ENCODE assay signal across 1 cellular context in the genomic region with DNA sequence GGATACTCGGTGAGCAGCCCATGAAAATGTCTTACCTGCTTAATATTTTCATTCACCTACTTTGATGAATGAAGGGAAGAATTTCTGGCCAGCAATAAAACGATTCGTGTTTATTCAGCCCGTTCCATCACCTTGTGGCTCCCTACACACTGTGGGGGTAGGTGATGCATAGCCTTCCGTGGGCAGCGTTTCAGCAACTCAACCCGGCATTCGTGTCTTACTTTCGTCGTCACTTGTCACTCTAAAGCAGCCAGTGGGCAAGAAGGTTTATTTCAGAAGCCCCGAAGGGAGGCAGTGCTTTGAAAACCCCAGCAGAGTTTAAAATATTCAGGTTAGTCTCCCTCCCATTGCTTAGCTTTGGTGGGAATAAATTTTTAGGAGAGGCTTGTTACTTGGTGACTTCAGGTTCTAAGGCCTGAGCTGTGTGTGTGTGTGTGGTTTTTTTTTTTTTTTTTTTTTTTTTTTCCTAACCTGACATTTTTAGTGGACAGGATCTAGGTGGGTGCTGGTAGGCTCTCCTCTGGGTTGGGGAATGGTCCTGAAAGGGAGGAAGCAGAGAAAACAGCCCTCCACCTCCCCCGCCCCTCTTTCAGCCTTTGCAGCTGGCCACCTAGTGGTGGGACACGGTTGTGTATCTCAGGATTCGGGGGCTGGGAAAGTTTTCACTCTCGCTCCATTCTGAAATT.
TF ChIP-seq lines count a peak whose summit lies in the region.

No MANE protein-coding gene starts in this region.

TF ChIP-seq in K562, 482 proteins besides CTCF, POLR2A, EP300 and RAD21:
- TF ChIP-seq RBFOX2 (IDR thresholded peaks at IDR 0.05; ENCODE audit: low read depth, low read length) (no peak), SMC3 (conservative IDR thresholded peaks at IDR 0.05; ENCODE audit: insufficient read depth, low read depth, low read length) (0 out of 2 replicates have a peak, but pooled peaks have one; percentile 26), ZBTB7A (IDR thresholded peaks at IDR 0.05; ENCODE audit: borderline replicate concordance, control insufficient read depth, low read depth, low read length) (peak; percentile 38; the same call in 1 of the 2 replicates), ZSCAN32 (CRISPR knock-in tag; IDR thresholded peaks at IDR 0.05) (no peak), ZNF780A (CRISPR knock-in tag; IDR thresholded peaks at IDR 0.05) (no peak), CTCFL (IDR thresholded peaks at IDR 0.05; ENCODE audit: borderline replicate concordance, insufficient read depth, low read depth, low read length, poor library complexity, severe bottlenecking) (peak; percentile 64), MAZ (CRISPR knock-in tag; conservative IDR thresholded peaks at IDR 0.05 in 1 of 2, IDR thresholded peaks at IDR 0.05 in 1 of 2) (peak in 1 of 2 experiments; percentile 58; a peak in 2 of 4 replicates), YY1 (IDR thresholded peaks at IDR 0.05; ENCODE audit: borderline replicate concordance in 1 of 3, control insufficient read depth in 1 of 3, extremely low read depth in 1 of 3, insufficient read depth in 3 of 3, insufficient read length in 1 of 3, insufficient replicate concordance in 2 of 3, low read depth in 1 of 3, low read length in 2 of 3) (peak in 1 of 3 experiments; percentile 30), PHF8 (IDR thresholded peaks at IDR 0.05; ENCODE audit: borderline replicate concordance, low read length) (no peak), VEZF1 (CRISPR knock-in tag; IDR thresholded peaks at IDR 0.05) (peak; percentile 73)
